ENCODE assay signal across 9 cellular contexts in genomic region chr5:116068028-116068632, GRCh38.
DNase-seq lines count a peak whose midpoint lies in the region; ATAC-seq, FAIRE-seq and TF ChIP-seq lines count a peak whose summit lies in the region.
"Had no signal": no experiment of that assay in that cellular context is flagged by ENCODE, and none has a peak within 500 bp of the region (broad histone marks: within the 10 kb centered on the region; RNA-seq: fewer than 3 reads in every experiment).

No MANE protein-coding gene starts in this region.

- H3K4me3 Mint-ChIP-seq in nephron: peak overlapping the region in 1 of 3 experiments; percentile 1
- H3K4me3 Mint-ChIP-seq: T-cell had no signal

- ATAC-seq in HG03460 (IDR thresholded peaks at IDR 0.05; ENCODE audit: unreplicated experiment): peak; percentile 61
- ATAC-seq in GM21381 (IDR thresholded peaks at IDR 0.05; ENCODE audit: unreplicated experiment): no peak

- H3K27ac Mint-ChIP-seq in nephron: peak overlapping the region in 2 of 3 experiments; percentile 48 to 71
- H3K27ac Mint-ChIP-seq: T-cell had no signal

- H3K27me3 Mint-ChIP-seq in nephron (ENCODE audit: low read depth): peaks cover 8% of the 10 kb centered on the region

- H3K36me3 Mint-ChIP-seq in nephron (ENCODE audit: low read depth): no peaks in the 10 kb centered on the region
- H3K36me3 Mint-ChIP-seq: T-cell had no signal

- H3K4me3 ChIP-seq in AG10803 (ENCODE audit: low read length): no peak overlapping the region

- DNase-seq in AG10803 (ENCODE audit: low read depth) (peak; percentile 60), GDM1 (lab: John Stamatoyannopoulos, UW) (peak; percentile 32), SHP77 treated with DMSO at 0.1 percent for 48 hours (lab: John Stamatoyannopoulos, UW) (peak; percentile 8), HPDE6-E6E7 (ENCODE audit: extremely low spot score) (no peak)

- peak; percentile 95 for FAIRE-seq in endometrium (lab: Jason Lieb, UNC)

- no peaks in the 10 kb centered on the region for H3K9me3 Mint-ChIP-seq in nephron
- H3K9me3 Mint-ChIP-seq: T-cell had no signal

- H3K4me1 Mint-ChIP-seq in nephron: peaks cover 5% of the 10 kb centered on the region
- H3K4me1 Mint-ChIP-seq: T-cell had no signal

- TF ChIP-seq CTCF in AG10803 (conservative IDR thresholded peaks at IDR 0.05; ENCODE audit: low read length) (peak; percentile 83), nephron (IDR thresholded peaks at IDR 0.05; ENCODE audit: unreplicated experiment in 3 of 3) (peak; percentile 80 to 89 (median 87))
